In the genomic region with DNA sequence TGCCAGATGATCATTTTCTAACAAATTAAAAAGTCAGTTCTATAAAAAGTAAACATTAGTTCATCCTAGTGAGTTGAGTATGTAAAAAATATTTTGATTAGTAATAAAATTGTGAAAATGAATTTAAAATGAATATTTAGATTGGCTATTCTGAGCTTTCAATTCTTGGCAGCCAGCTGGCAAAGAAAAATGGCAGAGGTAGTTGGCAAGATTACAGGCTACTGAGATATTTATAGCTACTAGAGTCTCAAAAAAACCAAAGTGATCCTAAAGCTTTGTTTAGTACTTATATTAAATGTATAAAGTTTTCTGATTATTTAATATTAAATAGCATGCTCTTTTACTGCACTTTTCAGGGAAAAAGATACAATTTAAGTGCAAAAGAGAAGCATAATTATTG, we compare ENCODE assay signal across 15 cellular contexts.
"Had no signal": no experiment of that assay in that cellular context is flagged by ENCODE, and none has a peak within 500 bp of the region (broad histone marks: within the 10 kb centered on the region; RNA-seq: fewer than 3 reads in every experiment).

No MANE protein-coding gene starts in this region.

- H3K27me3 ChIP-seq: esophagus muscularis mucosa, gastroesophageal sphincter, tibial artery, uterus had no signal

- H3K4me1 ChIP-seq: uterus had no signal

- H3K4me3 ChIP-seq: esophagus muscularis mucosa, gastroesophageal sphincter, tibial artery, uterus had no signal

- DNase-seq: activated CD4-positive, alpha-beta T cell treated with anti-CD3 and anti-CD28 coated beads, Interleukin-2, amount 50 U/mL, for 4 hours; activated CD4-positive, CD25-positive, alpha-beta regulatory T cell treated with anti-CD3 and anti-CD28 coated beads, Interleukin-2, amount 50 U/mL, for 72 hours; activated naive CD4-positive, alpha-beta T cell treated with anti-CD3 and anti-CD28 coated beads, Interleukin-2, amount 50 U/mL, for 16 hours; activated T-cell treated with anti-CD3 and anti-CD28 coated beads, Interleukin-2, amount 50 U/mL, for 1 hour; amniotic stem cell; hypothalamus; nucleus accumbens; stimulated activated CD4-positive, alpha-beta T cell treated with anti-CD3 and anti-CD28 coated beads, Interleukin-4, amount 100 ng/mL, for 24 hours; stimulated activated naive CD8-positive, alpha-beta T cell treated with anti-CD3 and anti-CD28 coated beads, Interleukin-15, amount 100 ng/mL, for 72 hours; T-helper 9 cell; tibial artery; uterus had no signal

- H3K36me3 ChIP-seq: uterus had no signal

- H3K9me3 ChIP-seq: esophagus muscularis mucosa, gastroesophageal sphincter, tibial artery, uterus had no signal

- H3K27ac ChIP-seq: esophagus muscularis mucosa, gastroesophageal sphincter, uterus had no signal

- ATAC-seq: gastroesophageal sphincter; natural killer cell treated with Interleukin-12 subunit alpha and Interleukin-12 subunit beta and Interleukin-15 and Interleukin-18, amount 100 ng/mL, for 72 hours; stimulated activated naive CD8-positive, alpha-beta T cell treated with anti-CD3 and anti-CD28 coated beads, Interleukin-15, amount 100 ng/mL, for 72 hours had no signal
